13 cellular contexts compared by ENCODE assay signal in the genomic region with DNA sequence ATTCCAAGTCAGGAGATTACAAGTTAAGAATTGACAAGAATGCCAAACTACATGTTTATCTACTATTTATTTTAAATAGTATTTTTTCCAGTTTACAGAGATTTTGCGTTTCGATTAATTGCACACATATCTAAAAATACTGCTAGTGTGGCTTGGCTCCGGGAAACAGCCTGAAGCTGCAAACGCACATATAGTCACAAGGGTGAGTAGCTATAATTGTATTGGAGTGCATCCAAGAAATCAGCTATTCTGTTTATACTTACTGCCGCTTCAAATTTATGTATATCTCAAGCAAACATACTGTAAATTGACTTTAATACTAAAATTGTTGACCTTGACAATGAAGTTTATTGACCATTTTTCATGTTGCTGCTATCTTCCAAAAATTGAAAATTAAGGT.
A peak's percentile ranks its signal among the peaks of the same experiment; 100 is the strongest.
DNase-seq lines count a peak whose midpoint lies in the region; ATAC-seq, FAIRE-seq and TF ChIP-seq lines count a peak whose summit lies in the region.
"Had no signal": no experiment of that assay in that cellular context is flagged by ENCODE, and none has a peak within 500 bp of the region (broad histone marks: within the 10 kb centered on the region; RNA-seq: fewer than 3 reads in every experiment).

No MANE protein-coding gene starts in this region.

- no peak overlapping the region for H3K27ac ChIP-seq in PC-3 (ENCODE audit: low read length)
- H3K27ac ChIP-seq in small intestine (ENCODE audit: low read depth in 1 of 2, low read length in 1 of 2), result no peak overlapping the region
- H3K27ac ChIP-seq: ascending aorta had no signal

- H3K4me2 ChIP-seq in PC-3 (ENCODE audit: low read length), result no peak overlapping the region

- H3K79me2 ChIP-seq in PC-3 (ENCODE audit: low read length), result no peaks in the 10 kb centered on the region

- H3K36me3 Mint-ChIP-seq in type B pancreatic cell, result no peaks in the 10 kb centered on the region

- H3K9me3 Mint-ChIP-seq in type B pancreatic cell, result no peaks in the 10 kb centered on the region

- no peaks in the 10 kb centered on the region for H4K20me1 ChIP-seq in PC-3 (ENCODE audit: low read length)

- no peak overlapping the region for H3K27ac Mint-ChIP-seq in type B pancreatic cell

- CTCF ChIA-PET in PC-3 (lab: Charles Lee) (no interaction called here), HEK293T (lab: Yijun Ruan, JAX) (no interaction called here)

- POLR2A ChIA-PET in PC-3 (lab: Charles Lee; ENCODE audit: unreplicated experiment), result no interaction called here
- POLR2A ChIA-PET in HEK293T (lab: Yijun Ruan, JAX), result no interaction called here

- no peaks in the 10 kb centered on the region for H3F3A ChIP-seq in PC-3 (ENCODE audit: low read length, unreplicated experiment)

- no peak for TF ChIP-seq CTCF in PC-3 (conservative IDR thresholded peaks at IDR 0.05; ENCODE audit: low read depth, low read length)
- no peak for TF ChIP-seq CTCF in type B pancreatic cell (conservative IDR thresholded peaks at IDR 0.05)

- BruUV-seq in PC-3 (replicated peaks; lab: Mats Ljungman, UMichigan), result no TSS peak

- H3K4me3 ChIP-seq in PC-3 (ENCODE audit: low read length) (no peak overlapping the region), small intestine (ENCODE audit: low read depth in 1 of 2, low read length in 2 of 2) (no peak overlapping the region)
- H3K4me3 ChIP-seq: ascending aorta had no signal

- H3K27me3 Mint-ChIP-seq in type B pancreatic cell, result no peaks in the 10 kb centered on the region

- H2AFZ ChIP-seq in PC-3 (ENCODE audit: low read length), result no peak overlapping the region

- peak; percentile 80 for ATAC-seq in PC-3
- ATAC-seq: right cardiac atrium had no signal

- H3K4me1 ChIP-seq in PC-3 (ENCODE audit: insufficient read depth, low read length) (no peaks in the 10 kb centered on the region; the same call in 1 of the 2 replicates), small intestine (ENCODE audit: control insufficient read depth in 2 of 2, insufficient read depth in 1 of 2, low read depth in 1 of 2, low read length in 1 of 2) (no peaks in the 10 kb centered on the region)
- H3K4me1 ChIP-seq: ascending aorta had no signal

- H3K4me3 Mint-ChIP-seq in type B pancreatic cell, result no peak overlapping the region

- H3K36me3 ChIP-seq in PC-3 (ENCODE audit: low read depth, low read length) (no peaks in the 10 kb centered on the region), small intestine (ENCODE audit: control insufficient read depth in 2 of 2, insufficient read depth in 2 of 2, low read length in 2 of 2) (no peaks in the 10 kb centered on the region)
- H3K36me3 ChIP-seq: ascending aorta had no signal

- intact Hi-C loops in PC-3 (cut with micrococcal nuclease), result no loop called here

- peak; percentile 22 for DNase-seq in EH (ENCODE audit: low read depth)
- DNase-seq in NCI-H1436 treated with DMSO at 0.1 percent for 48 hours (lab: John Stamatoyannopoulos, UW), result peak; percentile 21
- peak; percentile 56 for DNase-seq in PC-3
- DNase-seq in fibroblast of peridontal ligament (ENCODE audit: extremely low read depth), result peak; percentile 53
- DNase-seq in small intestine, result no peak
- no peak for DNase-seq in type B pancreatic cell (ENCODE audit: extremely low spot score, unreplicated experiment)
- DNase-seq in HEK293T (ENCODE audit: extremely low spot score), result no peak
- no peak for DNase-seq in GF-D8 (lab: John Stamatoyannopoulos, UW)
- DNase-seq: hippocampal formation; KG1; right cardiac atrium; stimulated activated CD4-positive, alpha-beta T cell treated with anti-CD3 and anti-CD28 coated beads, Interleukin-1b, Interleukin-23, amount 100 ng/mL, for 48 hours had no signal

- H3K4me1 Mint-ChIP-seq in type B pancreatic cell (ENCODE audit: unreplicated experiment), result no peaks in the 10 kb centered on the region

- H3K27me3 ChIP-seq in PC-3 (ENCODE audit: low read length), result 0 out of 2 replicates have a peak, but pooled peaks cover 7% of the 10 kb centered on the region
- no peaks in the 10 kb centered on the region for H3K27me3 ChIP-seq in small intestine (ENCODE audit: control insufficient read depth in 2 of 2, insufficient read depth in 2 of 2, low read length in 2 of 2)
- H3K27me3 ChIP-seq: ascending aorta had no signal

- FAIRE-seq in small intestine (lab: Jason Lieb, UNC), result no peak

- H3K9me3 ChIP-seq in PC-3 (ENCODE audit: low read length) (no peaks in the 10 kb centered on the region), small intestine (ENCODE audit: control insufficient read depth, low read depth) (no peaks in the 10 kb centered on the region)
- H3K9me3 ChIP-seq: ascending aorta had no signal

- H3K9ac ChIP-seq in PC-3 (ENCODE audit: low read length), result no peak overlapping the region

- H3K9me2 ChIP-seq in PC-3 (replicated peaks; ENCODE audit: low read length), result no peaks in the 10 kb centered on the region

- WGBS in small intestine, 3 donors, result 20 to 35% (median 35%) methylated on average over 5 of the region's 5 CpGs

TF ChIP-seq in HEK293T, 16 proteins besides CTCF, POLR2A, EP300 and RAD21:
- no peak for TF ChIP-seq BHLHE40 (IDR thresholded peaks at IDR 0.05; ENCODE audit: borderline replicate concordance)
- TF ChIP-seq FOXA1 (IDR thresholded peaks at IDR 0.05), result no peak
- TF ChIP-seq LEF1 (IDR thresholded peaks at IDR 0.05; ENCODE audit: borderline replicate concordance), result no peak
- no peak for TF ChIP-seq FOXM1 (IDR thresholded peaks at IDR 0.05; ENCODE audit: borderline replicate concordance)
- no peak for TF ChIP-seq ARNT (IDR thresholded peaks at IDR 0.05)
- no peak for TF ChIP-seq ZNF384 (IDR thresholded peaks at IDR 0.05)
- TF ChIP-seq SUZ12 (IDR thresholded peaks at IDR 0.05), result no peak
- no peak for TF ChIP-seq HDGF (IDR thresholded peaks at IDR 0.05; ENCODE audit: borderline replicate concordance)
- TF ChIP-seq TARDBP (IDR thresholded peaks at IDR 0.05), result no peak

Comparison
In these comparisons a context has a peak if more than half of its experiments do, and no peak if none do; other contexts are left out.
1. DNase-seq: peak in EH (single experiment), NCI-H1436 treated with DMSO at 0.1 percent for 48 hours (single experiment), PC-3 (single experiment) and fibroblast of peridontal ligament (single experiment); none in small intestine (single experiment), type B pancreatic cell (single experiment), HEK293T (single experiment) and GF-D8 (single experiment).